In the genomic region with DNA sequence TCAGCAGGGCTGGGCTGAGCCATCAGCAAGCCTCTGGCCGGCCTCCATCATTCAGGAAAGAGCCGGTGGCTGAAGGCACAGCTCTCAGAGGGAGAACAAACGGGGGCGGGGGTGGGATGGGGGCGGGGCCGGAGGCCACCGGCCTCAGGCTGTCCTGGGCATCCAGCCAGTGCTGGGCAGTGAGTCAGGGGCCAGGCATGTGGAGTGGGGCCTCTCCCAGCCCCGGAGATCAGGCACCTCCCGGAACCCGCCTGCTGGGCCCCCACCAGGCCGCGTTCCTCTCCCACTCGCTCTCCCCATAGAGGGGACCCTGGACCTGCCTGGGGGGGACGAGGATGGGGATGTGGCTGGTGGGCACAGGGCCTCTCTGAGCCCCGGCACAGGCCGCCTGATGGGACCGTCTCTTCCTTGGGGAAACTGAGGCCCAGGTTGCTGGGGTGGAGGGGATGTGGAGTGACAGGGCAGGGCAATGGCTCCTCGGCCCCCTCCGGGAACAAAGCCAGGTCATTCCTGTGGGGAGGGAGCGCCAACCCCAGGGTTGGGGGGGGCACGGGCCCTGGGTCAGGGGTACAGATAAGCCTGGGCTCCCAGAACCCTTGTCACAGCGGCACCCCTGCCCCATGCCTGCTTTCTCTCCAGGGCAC, we compare ENCODE assay signal across 8 cellular contexts. TPM values are rescaled to one million over a fixed set of nuclear protein-coding genes. Genes with fewer than 3 reads are reported as not detected.
DNase-seq lines count a peak whose midpoint lies in the region; ATAC-seq and TF ChIP-seq lines count a peak whose summit lies in the region.

No MANE protein-coding gene starts in this region.

- peaks cover 26% of the 10 kb centered on the region for H3K36me3 Mint-ChIP-seq in activated T-helper 17 cell treated with anti-CD3 and anti-CD28 coated beads, Interleukin-2, amount 50 U/mL, for 72 hours (ENCODE audit: low read depth)

- H3K27ac ChIP-seq in 22Rv1 (peak overlapping the region; percentile 10; the same call in 1 of the 2 replicates), ascending aorta (peak overlapping the region; percentile 97), hepatocyte (peak overlapping the region; percentile 100), sigmoid colon (peak overlapping the region; percentile 92 to 99 (median 95))

- intact Hi-C loops in ascending aorta (cut with DNase I), result loop anchor here (2.0 to 5.0 kb wide), 3 partner anchors 22 to 825 kb away; a partner anchor contains a TSS
- intact Hi-C loops in sigmoid colon (cut with DNase I), result loop anchor here (2.0 kb wide), 1 partner anchor 22 kb away; no protein-coding TSS in a partner anchor

- no peak overlapping the region for H3K4me3 Mint-ChIP-seq in activated T-helper 17 cell treated with anti-CD3 and anti-CD28 coated beads, Interleukin-2, amount 50 U/mL, for 72 hours

- no peaks in the 10 kb centered on the region for H3K9me2 ChIP-seq in hepatocyte (replicated peaks; ENCODE audit: insufficient read depth)

- H3K27me3 ChIP-seq in ascending aorta (no peaks in the 10 kb centered on the region), hepatocyte (no peaks in the 10 kb centered on the region), sigmoid colon (no peaks in the 10 kb centered on the region)

- TF ChIP-seq CTCF in 22Rv1 (IDR thresholded peaks at IDR 0.05), result no peak
- no peak for TF ChIP-seq CTCF in ascending aorta (IDR thresholded peaks at IDR 0.05)
- TF ChIP-seq CTCF in hepatocyte (IDR thresholded peaks at IDR 0.05; ENCODE audit: poor library complexity), result no peak
- TF ChIP-seq CTCF in sigmoid colon (IDR thresholded peaks at IDR 0.05), result no peak

- peaks cover 3% of the 10 kb centered on the region for H3K4me1 Mint-ChIP-seq in activated T-helper 17 cell treated with anti-CD3 and anti-CD28 coated beads, Interleukin-2, amount 50 U/mL, for 72 hours

- no peak for ATAC-seq in HG03439 (IDR thresholded peaks at IDR 0.05; ENCODE audit: unreplicated experiment)
- no peak for ATAC-seq in GM21529 (IDR thresholded peaks at IDR 0.05; ENCODE audit: unreplicated experiment)
- no peak for ATAC-seq in activated T-helper 17 cell treated with anti-CD3 and anti-CD28 coated beads, Interleukin-2, amount 50 U/mL, for 72 hours (replicated peaks)

- H4K20me1 ChIP-seq in hepatocyte (ENCODE audit: insufficient read depth, poor library complexity, severe bottlenecking), result no peaks in the 10 kb centered on the region

- DNase-seq in HT-29 (ENCODE audit: low spot score) (peak; percentile 90), ascending aorta (ENCODE audit: low spot score in 2 of 2) (peak; percentile 83 to 96), hepatocyte (ENCODE audit: low spot score) (peak; percentile 96), sigmoid colon (peak; percentile 97)

- H3K9me3 ChIP-seq in ascending aorta, result no peaks in the 10 kb centered on the region
- no peaks in the 10 kb centered on the region for H3K9me3 ChIP-seq in hepatocyte (ENCODE audit: low read depth)
- H3K9me3 ChIP-seq in sigmoid colon, result no peaks in the 10 kb centered on the region

- H3K4me3 ChIP-seq in ascending aorta (peak overlapping the region; percentile 18 to 45), hepatocyte (no peak overlapping the region), sigmoid colon (peak overlapping the region in 3 of 4 donors; percentile 7 to 33 (median 30))

- TF ChIP-seq EP300 in sigmoid colon (IDR thresholded peaks at IDR 0.05), result peak in 1 of 4 donors; percentile 46

- H3K36me3 ChIP-seq in ascending aorta (no peaks in the 10 kb centered on the region), hepatocyte (replicated peaks; ENCODE audit: insufficient read depth, low read depth) (no peaks in the 10 kb centered on the region), sigmoid colon (no peaks in the 10 kb centered on the region)

- no peak overlapping the region for H2AFZ ChIP-seq in hepatocyte

- WGBS in hepatocyte (ENCODE audit: low lambda C conversion rate, missing lambda C conversion rate), result 20% methylated on average over 10 of the region's 22 CpGs
- 31 to 33% methylated on average over 22 of the region's 22 CpGs for WGBS in sigmoid colon, 2 donors

- H3K79me2 ChIP-seq in hepatocyte, result no peaks in the 10 kb centered on the region

- H3K27ac Mint-ChIP-seq in activated T-helper 17 cell treated with anti-CD3 and anti-CD28 coated beads, Interleukin-2, amount 50 U/mL, for 72 hours, result no peak overlapping the region

- H3K4me2 ChIP-seq in hepatocyte, result peak overlapping the region; percentile 71

- H3K9me3 Mint-ChIP-seq in activated T-helper 17 cell treated with anti-CD3 and anti-CD28 coated beads, Interleukin-2, amount 50 U/mL, for 72 hours, result no peaks in the 10 kb centered on the region

- no peaks in the 10 kb centered on the region for H3K27me3 Mint-ChIP-seq in activated T-helper 17 cell treated with anti-CD3 and anti-CD28 coated beads, Interleukin-2, amount 50 U/mL, for 72 hours

- H3K4me1 ChIP-seq in ascending aorta (peaks cover 40 to 53% of the 10 kb centered on the region in 2 donors), hepatocyte (ENCODE audit: insufficient read depth) (peaks cover 57% of the 10 kb centered on the region), sigmoid colon (peaks cover 0 to 66% (median 59%) of the 10 kb centered on the region in 4 donors)

- no peak for TF ChIP-seq POLR2A in sigmoid colon (IDR thresholded peaks at IDR 0.05)

RNA-seq across cellular contexts. Expression of a gene that starts 12.9 kb away (rescaled TPM):
- 98.0 and 106 TPM in 2 replicates for total RNA-seq in HT-29 (2014; rRNA removed; shearing (Covaris generic))
- total RNA-seq in ascending aorta (1.1 TPM), hepatocyte (9.0 and 11.5 TPM in 2 replicates), sigmoid colon (1 to 10 TPM in 3 of 4 donors, under 1 TPM in 1; 0.99 to 6.0 (median 2.8) TPM)
- polyA plus RNA-seq in hepatocyte (5.2 and 8.8 TPM in 2 replicates), sigmoid colon (10 to 100 TPM in 1 of 3 donors, 1 to 10 TPM in 2; 1.2 to 13.0 (median 2.1) TPM)
- 10 to 100 TPM; 44.3 to 53.9 TPM for total RNA-seq in activated T-helper 17 cell treated with anti-CD3 and anti-CD28 coated beads, Interleukin-2, amount 50 U/mL, for 72 hours

RNA-seq across cellular contexts. Expression of a gene that starts 53.4 kb away (rescaled TPM):
- total RNA-seq in HT-29 (2014; rRNA removed; shearing (Covaris generic)), result 202 and 218 TPM in 2 replicates
- total RNA-seq in ascending aorta, result 37.4 TPM
- total RNA-seq in hepatocyte, result 110 and 126 TPM in 2 replicates
- 116 and 123 TPM in 2 replicates for polyA plus RNA-seq in hepatocyte
- total RNA-seq in sigmoid colon, result 100 to 1,000 TPM in 1 of 4 donors, 10 to 100 TPM in 1, 1 to 10 TPM in 2; 7.1 to 139 (median 15.0) TPM
- 10 to 100 TPM; 20.4 to 76.0 (median 20.6) TPM for polyA plus RNA-seq in sigmoid colon
- total RNA-seq in activated T-helper 17 cell treated with anti-CD3 and anti-CD28 coated beads, Interleukin-2, amount 50 U/mL, for 72 hours, result 10 to 100 TPM; 63.8 to 83.5 TPM

RNA-seq across cellular contexts. Expression of a gene that starts 54.7 kb away (rescaled TPM):
- 30.8 and 35.8 TPM in 2 replicates for total RNA-seq in HT-29 (2014; rRNA removed; shearing (Covaris generic))
- 572 TPM for total RNA-seq in ascending aorta
- total RNA-seq in hepatocyte, result 58.3 and 60.3 TPM in 2 replicates
- polyA plus RNA-seq in hepatocyte, result 35.2 and 39.6 TPM in 2 replicates
- 1,000 to 10,000 TPM in 2 of 4 donors, 100 to 1,000 TPM in 2; 691 to 1,314 (median 1,068) TPM for total RNA-seq in sigmoid colon
- polyA plus RNA-seq in sigmoid colon, result 100 to 1,000 TPM in 1 of 3 donors, 10 to 100 TPM in 2; 29.8 to 130 (median 89.4) TPM
- total RNA-seq in activated T-helper 17 cell treated with anti-CD3 and anti-CD28 coated beads, Interleukin-2, amount 50 U/mL, for 72 hours, result 1 to 10 TPM; 3.5 to 3.6 TPM

Comparison
In these comparisons a context has a peak if more than half of its experiments do, and no peak if none do; other contexts are left out.
1. H3K27ac ChIP-seq: peak in every context shown above with its lines; median percentile 100 in hepatocyte; 97 in ascending aorta; 95 in sigmoid colon; 10 in 22Rv1.